In genomic region chr1:174939771-174940545, GRCh38 we compare ENCODE assay signal across 1 cellular context.
TF ChIP-seq lines count a peak whose summit lies in the region.

No MANE protein-coding gene starts in this region.

TF ChIP-seq in GM23338, 12 proteins besides CTCF, POLR2A, EP300 and RAD21 (continued from another document):
- TF ChIP-seq REST (IDR thresholded peaks at IDR 0.05; ENCODE audit: unreplicated experiment) (no peak), ETS1 (IDR thresholded peaks at IDR 0.05) (no peak), ZNF114 (CRISPR knock-in tag; IDR thresholded peaks at IDR 0.05) (no peak), JUNB (IDR thresholded peaks at IDR 0.05; ENCODE audit: unreplicated experiment) (no peak)
